Comparison of ENCODE assay signal across 28 cellular contexts in genomic region chr18:66757946-66758345, GRCh38.
"Had no signal": no experiment of that assay in that cellular context is flagged by ENCODE, and none has a peak within 500 bp of the region (broad histone marks: within the 10 kb centered on the region; RNA-seq: fewer than 3 reads in every experiment).

No MANE protein-coding gene starts in this region.

- H3K9me3 ChIP-seq: body of pancreas, esophagus muscularis mucosa, gastrocnemius medialis, heart left ventricle had no signal

- H3K4me3 ChIP-seq: body of pancreas, esophagus muscularis mucosa, gastrocnemius medialis, heart left ventricle had no signal

- H3K27me3 Mint-ChIP-seq: activated CD8-positive, alpha-beta T cell treated with anti-CD3 and anti-CD28 coated beads for 36 hours; activated naive CD8-positive, alpha-beta T cell; activated T-helper 17 cell treated with anti-CD3 and anti-CD28 coated beads, Interleukin-2, amount 50 U/mL, for 72 hours; effector memory CD8-positive, alpha-beta T cell had no signal

- ATAC-seq: activated CD8-positive, alpha-beta T cell treated with anti-CD3 and anti-CD28 coated beads for 36 hours; activated T-cell treated with anti-CD3 and anti-CD28 coated beads, Interleukin-2, amount 50 U/mL, for 4 hours; activated T-helper 17 cell treated with anti-CD3 and anti-CD28 coated beads, Interleukin-2, amount 50 U/mL, for 72 hours; body of pancreas; effector memory CD8-positive, alpha-beta T cell; foreskin keratinocyte; gastrocnemius medialis; heart left ventricle had no signal

- FAIRE-seq: colon had no signal

- H3K4me1 Mint-ChIP-seq: activated T-helper 17 cell treated with anti-CD3 and anti-CD28 coated beads, Interleukin-2, amount 50 U/mL, for 72 hours had no signal

- H3K27ac ChIP-seq: body of pancreas, esophagus muscularis mucosa, foreskin keratinocyte, gastrocnemius medialis, heart left ventricle had no signal

- DNase-seq: activated CD4-positive, alpha-beta T cell treated with anti-CD3 and anti-CD28 coated beads for 48 hours; activated CD4-positive, alpha-beta T cell treated with anti-CD3 and anti-CD28 coated beads, Interleukin-2, amount 50 U/mL, for 1 hour; activated CD4-positive, alpha-beta T cell treated with anti-CD3 and anti-CD28 coated beads, Interleukin-2, amount 50 U/mL, for 48 hours; activated CD8-positive, alpha-beta memory T cell treated with anti-CD3 and anti-CD28 coated beads for 24 hours; activated CD8-positive, alpha-beta T cell treated with anti-CD3 and anti-CD28 coated beads for 36 hours; activated effector memory CD4-positive, alpha-beta T cell treated with Interleukin-2 at 50 U/mL for 16 hours; activated gamma-delta T cell treated with Interleukin-2 at 50 U/mL for 16 hours; activated naive CD4-positive, alpha-beta T cell treated with anti-CD3 and anti-CD28 coated beads, Interleukin-2, amount 50 U/mL, for 16 hours; activated naive CD4-positive, alpha-beta T cell treated with Interleukin-2 at 50 U/mL for 16 hours; activated T-cell treated with anti-CD3 and anti-CD28 coated beads, Interleukin-2, amount 50 U/mL, for 4 hours; amniotic stem cell; anterior cingulate cortex; body of pancreas; caudate nucleus; cortex of kidney; dermis blood vessel endothelial cell; effector CD4-positive, alpha-beta T cell; effector memory CD8-positive, alpha-beta T cell; erythroblast; foreskin keratinocyte; gastrocnemius medialis; glutamatergic neuron; heart left ventricle; T-helper 2 cell had no signal

- H3K36me3 ChIP-seq: esophagus muscularis mucosa, gastrocnemius medialis, heart left ventricle had no signal

- H3K36me3 Mint-ChIP-seq: activated naive CD8-positive, alpha-beta T cell had no signal

- H3K4me1 ChIP-seq: body of pancreas, esophagus muscularis mucosa, foreskin keratinocyte, gastrocnemius medialis, heart left ventricle had no signal

- H3K27ac Mint-ChIP-seq: activated CD8-positive, alpha-beta T cell treated with anti-CD3 and anti-CD28 coated beads for 36 hours; activated naive CD8-positive, alpha-beta T cell; activated T-helper 17 cell treated with anti-CD3 and anti-CD28 coated beads, Interleukin-2, amount 50 U/mL, for 72 hours; effector memory CD8-positive, alpha-beta T cell had no signal

- H3K27me3 ChIP-seq: body of pancreas, esophagus muscularis mucosa, foreskin keratinocyte, gastrocnemius medialis, heart left ventricle had no signal

- H3K4me3 Mint-ChIP-seq: activated CD8-positive, alpha-beta T cell treated with anti-CD3 and anti-CD28 coated beads for 36 hours; activated naive CD8-positive, alpha-beta T cell; activated T-cell treated with anti-CD3 and anti-CD28 coated beads, Interleukin-2, amount 50 U/mL, for 4 hours; activated T-helper 17 cell treated with anti-CD3 and anti-CD28 coated beads, Interleukin-2, amount 50 U/mL, for 72 hours; effector memory CD8-positive, alpha-beta T cell had no signal

- H3K9me3 Mint-ChIP-seq: activated CD8-positive, alpha-beta T cell treated with anti-CD3 and anti-CD28 coated beads for 36 hours had no signal
